Comparison of ENCODE assay signal across 1 cellular context in genomic region chr21:33971492-33972013, GRCh38.
TF ChIP-seq lines count a peak whose summit lies in the region.

No MANE protein-coding gene starts in this region.

TF ChIP-seq in HEK293, 187 proteins besides CTCF, POLR2A, EP300 and RAD21 (continued from another document):
- TF ChIP-seq ZNF350 (tag by site-specific recombination; IDR thresholded peaks at IDR 0.05), result no peak
- TF ChIP-seq ZNF677 (tag by site-specific recombination; IDR thresholded peaks at IDR 0.05), result no peak
- no peak for TF ChIP-seq MYNN (tag by site-specific recombination; IDR thresholded peaks at IDR 0.05; ENCODE audit: borderline replicate concordance)
- 0 out of 2 replicates have a peak, but pooled peaks have one; percentile 41 for TF ChIP-seq ZFP69B (tag by site-specific recombination; IDR thresholded peaks at IDR 0.05)
- TF ChIP-seq ZNF707 (tag by site-specific recombination; IDR thresholded peaks at IDR 0.05), result no peak
- TF ChIP-seq REST (tag by site-specific recombination; IDR thresholded peaks at IDR 0.05), result no peak
- peak; percentile 82; the same call in 1 of the 2 replicates for TF ChIP-seq ZNF324 (tag by site-specific recombination; IDR thresholded peaks at IDR 0.05)
- TF ChIP-seq ZNF341 (tag by site-specific recombination; IDR thresholded peaks at IDR 0.05; ENCODE audit: low read depth), result no peak
- peak; percentile 63; the same call in 1 of the 2 replicates for TF ChIP-seq ZNF10 (tag by site-specific recombination; IDR thresholded peaks at IDR 0.05)
- no peak for TF ChIP-seq ZNF747 (tag by site-specific recombination; IDR thresholded peaks at IDR 0.05)
- no peak for TF ChIP-seq ZNF202 (tag by site-specific recombination; IDR thresholded peaks at IDR 0.05; ENCODE audit: borderline replicate concordance)
- TF ChIP-seq ZNF514 (tag by site-specific recombination; IDR thresholded peaks at IDR 0.05), result no peak
- TF ChIP-seq ZNF600 (tag by site-specific recombination; IDR thresholded peaks at IDR 0.05), result peak; percentile 93
- peak; percentile 93 for TF ChIP-seq ZBTB44 (tag by site-specific recombination; IDR thresholded peaks at IDR 0.05)
- TF ChIP-seq ZNF140 (tag by site-specific recombination; IDR thresholded peaks at IDR 0.05), result no peak
- TF ChIP-seq ZNF843 (tag by site-specific recombination; IDR thresholded peaks at IDR 0.05), result peak; percentile 96; the same call in 1 of the 2 replicates
- TF ChIP-seq ZNF792 (tag by site-specific recombination; IDR thresholded peaks at IDR 0.05), result no peak
- no peak for TF ChIP-seq ZNF133 (tag by site-specific recombination; IDR thresholded peaks at IDR 0.05)
- no peak; the same call in 1 of the 2 replicates for TF ChIP-seq SCRT1 (tag by site-specific recombination; IDR thresholded peaks at IDR 0.05; ENCODE audit: borderline replicate concordance)
- no peak for TF ChIP-seq ZNF785 (tag by site-specific recombination; IDR thresholded peaks at IDR 0.05)
- no peak for TF ChIP-seq MEIS1 (CRISPR knock-in tag; IDR thresholded peaks at IDR 0.05; ENCODE audit: borderline replicate concordance)
- no peak for TF ChIP-seq ZNF23 (tag by site-specific recombination; IDR thresholded peaks at IDR 0.05; ENCODE audit: borderline replicate concordance)
- TF ChIP-seq ZFP3 (tag by site-specific recombination; IDR thresholded peaks at IDR 0.05; ENCODE audit: low read depth), result no peak
- TF ChIP-seq ZNF837 (tag by site-specific recombination; IDR thresholded peaks at IDR 0.05), result no peak
- peak; percentile 98 for TF ChIP-seq ZSCAN23 (tag by site-specific recombination; IDR thresholded peaks at IDR 0.05)
- peak; percentile 98 for TF ChIP-seq BCL11A (tag by site-specific recombination; IDR thresholded peaks at IDR 0.05; ENCODE audit: low read depth)
- no peak for TF ChIP-seq ZNF549 (tag by site-specific recombination; IDR thresholded peaks at IDR 0.05)
- TF ChIP-seq GLIS1 (tag by site-specific recombination; IDR thresholded peaks at IDR 0.05), result peak; percentile 82
- no peak for TF ChIP-seq ZSCAN16 (tag by site-specific recombination; IDR thresholded peaks at IDR 0.05)
- no peak for TF ChIP-seq ZIC2 (tag by site-specific recombination; IDR thresholded peaks at IDR 0.05)
- no peak for TF ChIP-seq REPIN1 (tag by site-specific recombination; IDR thresholded peaks at IDR 0.05; ENCODE audit: low read depth)
- no peak for TF ChIP-seq ZNF16 (tag by site-specific recombination; IDR thresholded peaks at IDR 0.05; ENCODE audit: low read depth)
- TF ChIP-seq ZNF585B (tag by site-specific recombination; IDR thresholded peaks at IDR 0.05), result no peak
- TF ChIP-seq TCF7L2 (IDR thresholded peaks at IDR 0.05; ENCODE audit: borderline replicate concordance, low read depth, low read length), result no peak
- peak; percentile 90 for TF ChIP-seq ZNF18 (tag by site-specific recombination; IDR thresholded peaks at IDR 0.05)
- no peak for TF ChIP-seq ZNF274 (IDR thresholded peaks at IDR 0.05; ENCODE audit: low read length)
- no peak for TF ChIP-seq ZNF274 (tag by site-specific recombination; IDR thresholded peaks at IDR 0.05; ENCODE audit: borderline replicate concordance)
- TF ChIP-seq ZNF280C (tag by site-specific recombination; IDR thresholded peaks at IDR 0.05), result no peak
- no peak for TF ChIP-seq ZNF404 (tag by site-specific recombination; IDR thresholded peaks at IDR 0.05)
- TF ChIP-seq ZNF148 (tag by site-specific recombination; IDR thresholded peaks at IDR 0.05; ENCODE audit: borderline replicate concordance), result no peak
- no peak for TF ChIP-seq ZNF114 (tag by site-specific recombination; IDR thresholded peaks at IDR 0.05)
- TF ChIP-seq KLF8 (tag by site-specific recombination; IDR thresholded peaks at IDR 0.05), result peak; percentile 88
